ENCODE assay signal across 1 cellular context in the genomic region with DNA sequence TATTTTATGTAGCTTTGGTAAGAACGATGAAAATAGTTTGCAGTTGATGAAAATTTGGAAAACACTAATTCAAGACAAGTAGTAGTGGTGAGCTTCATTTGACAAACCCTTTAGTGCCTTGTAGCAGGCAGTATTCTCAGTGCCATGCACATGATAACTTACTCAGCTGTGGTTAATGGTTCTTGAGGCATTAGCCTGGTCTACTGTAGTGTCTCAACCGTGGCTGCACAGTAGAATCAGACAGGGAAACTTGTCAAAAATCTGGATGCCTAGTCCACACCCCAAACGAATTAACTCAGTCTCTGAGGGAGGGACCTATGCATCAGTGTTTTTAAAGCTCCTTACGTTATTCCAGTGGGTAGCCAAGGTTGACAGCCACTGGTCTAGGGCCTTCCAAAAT.
TF ChIP-seq lines count a peak whose summit lies in the region.

No MANE protein-coding gene starts in this region.

TF ChIP-seq in SK-N-SH treated with all-trans-retinoic acid at 6 μM for 48 hours, 23 proteins besides CTCF, POLR2A, EP300 and RAD21 (continued from another document):
- TF ChIP-seq ZFP3 (CRISPR knock-in tag; IDR thresholded peaks at IDR 0.05): no peak
- no peak for TF ChIP-seq TSHZ2 (CRISPR knock-in tag; IDR thresholded peaks at IDR 0.05)
- no peak for TF ChIP-seq SNAI2 (CRISPR knock-in tag; IDR thresholded peaks at IDR 0.05)
- TF ChIP-seq ZC3H10 (CRISPR knock-in tag; IDR thresholded peaks at IDR 0.05): no peak
- no peak for TF ChIP-seq OSR1 (CRISPR knock-in tag; IDR thresholded peaks at IDR 0.05)
- no peak for TF ChIP-seq GLIS3 (CRISPR knock-in tag; IDR thresholded peaks at IDR 0.05)
- no peak for TF ChIP-seq BACH2 (CRISPR knock-in tag; IDR thresholded peaks at IDR 0.05; ENCODE audit: borderline replicate concordance)
- no peak for TF ChIP-seq POU6F1 (CRISPR knock-in tag; IDR thresholded peaks at IDR 0.05; ENCODE audit: borderline replicate concordance, low read depth)
- TF ChIP-seq ZNF565 (CRISPR knock-in tag; conservative IDR thresholded peaks at IDR 0.05; ENCODE audit: low read depth): no peak
- TF ChIP-seq CREB5 (CRISPR knock-in tag; IDR thresholded peaks at IDR 0.05; ENCODE audit: low read depth): no peak
- no peak for TF ChIP-seq ZNF8 (CRISPR knock-in tag; IDR thresholded peaks at IDR 0.05)
- no peak for TF ChIP-seq ISL1 (CRISPR knock-in tag; IDR thresholded peaks at IDR 0.05)
- TF ChIP-seq, protein P1, sequence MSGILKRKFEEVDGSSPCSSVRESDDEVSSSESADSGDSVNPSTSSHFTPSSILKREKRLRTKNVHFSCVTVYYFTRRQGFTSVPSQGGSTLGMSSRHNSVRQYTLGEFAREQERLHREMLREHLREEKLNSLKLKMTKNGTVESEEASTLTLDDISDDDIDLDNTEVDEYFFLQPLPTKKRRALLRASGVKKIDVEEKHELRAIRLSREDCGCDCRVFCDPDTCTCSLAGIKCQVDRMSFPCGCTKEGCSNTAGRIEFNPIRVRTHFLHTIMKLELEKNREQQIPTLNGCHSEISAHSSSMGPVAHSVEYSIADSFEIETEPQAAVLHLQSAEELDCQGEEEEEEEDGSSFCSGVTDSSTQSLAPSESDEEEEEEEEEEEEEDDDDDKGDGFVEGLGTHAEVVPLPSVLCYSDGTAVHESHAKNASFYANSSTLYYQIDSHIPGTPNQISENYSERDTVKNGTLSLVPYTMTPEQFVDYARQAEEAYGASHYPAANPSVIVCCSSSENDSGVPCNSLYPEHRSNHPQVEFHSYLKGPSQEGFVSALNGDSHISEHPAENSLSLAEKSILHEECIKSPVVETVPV (CRISPR knock-in tag; IDR thresholded peaks at IDR 0.05): no peak
- no peak for TF ChIP-seq ARNTL (CRISPR knock-in tag; IDR thresholded peaks at IDR 0.05; ENCODE audit: borderline replicate concordance, low read depth)
- TF ChIP-seq PPARA (CRISPR knock-in tag; IDR thresholded peaks at IDR 0.05; ENCODE audit: borderline replicate concordance): no peak
- no peak for TF ChIP-seq TOX (CRISPR knock-in tag; IDR thresholded peaks at IDR 0.05; ENCODE audit: borderline replicate concordance)
- TF ChIP-seq ZNF70 (CRISPR knock-in tag; IDR thresholded peaks at IDR 0.05): no peak
